In the genomic region with DNA sequence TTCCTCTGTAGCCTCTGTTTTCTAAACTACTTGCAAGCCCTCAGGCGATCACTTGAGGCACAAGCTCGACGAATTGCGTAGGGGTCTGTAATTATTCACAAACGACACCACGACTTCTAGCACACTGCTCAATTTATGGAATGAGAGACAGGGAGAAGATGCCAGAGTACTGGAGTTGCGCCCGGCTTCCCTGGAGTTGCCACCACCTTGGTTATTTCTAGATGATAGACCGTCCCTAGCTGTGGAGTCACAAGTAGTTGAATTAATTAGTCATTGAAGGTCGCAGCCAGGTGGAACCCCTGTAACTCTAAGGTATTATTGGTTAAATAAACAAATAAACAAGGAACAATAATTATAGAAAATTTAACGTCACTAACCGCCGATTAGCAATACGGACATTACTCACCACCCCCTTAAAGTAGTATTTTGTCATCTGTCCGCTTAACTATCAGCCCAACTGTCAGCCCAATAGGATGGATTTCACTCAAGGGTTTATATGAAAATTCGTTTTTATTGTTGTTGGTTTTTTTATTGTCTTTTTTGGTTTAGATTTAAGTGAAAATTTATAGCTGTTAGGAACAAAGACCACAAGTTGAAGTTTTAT, we compare ENCODE assay signal across 8 cellular contexts. TPM values are rescaled to one million over a fixed set of nuclear protein-coding genes. Genes with fewer than 3 reads are reported as not detected.
DNase-seq lines count a peak whose midpoint lies in the region; ATAC-seq lines count a peak whose summit lies in the region.

No MANE protein-coding gene starts in this region.

- peak overlapping the region; percentile 90 for H3K9ac ChIP-seq in HUES64 (ENCODE audit: low read depth, low read length)

- peaks cover 14% of the 10 kb centered on the region for H3K4me1 ChIP-seq in HUES64 (ENCODE audit: insufficient read depth, low read length)

- peak overlapping the region; percentile 100 for H3K27ac Mint-ChIP-seq in activated T-helper 17 cell treated with anti-CD3 and anti-CD28 coated beads, Interleukin-2, amount 50 U/mL, for 72 hours
- H3K27ac Mint-ChIP-seq in stimulated activated effector memory CD8-positive, alpha-beta T cell treated with anti-CD3 and anti-CD28 coated beads, Interleukin-12 subunit alpha, Interleukin-12 subunit beta, amount 100 ng/mL, for 72 hours, result peak overlapping the region; percentile 99

- peaks cover 5% of the 10 kb centered on the region for H3K9me3 Mint-ChIP-seq in activated T-helper 17 cell treated with anti-CD3 and anti-CD28 coated beads, Interleukin-2, amount 50 U/mL, for 72 hours
- peaks cover 8% of the 10 kb centered on the region for H3K9me3 Mint-ChIP-seq in stimulated activated effector memory CD8-positive, alpha-beta T cell treated with anti-CD3 and anti-CD28 coated beads, Interleukin-12 subunit alpha, Interleukin-12 subunit beta, amount 100 ng/mL, for 72 hours

- no peaks in the 10 kb centered on the region; the same call in 1 of the 2 replicates for H3K36me3 ChIP-seq in HUES64 (ENCODE audit: insufficient read depth, low read length)

- 37% methylated on average over 16 of the region's 16 CpGs for WGBS in HUES64

- no peaks in the 10 kb centered on the region for H3K9me3 ChIP-seq in HUES64 (ENCODE audit: insufficient read depth, low read depth, low read length)

- peaks cover 13% of the 10 kb centered on the region for H3K4me1 Mint-ChIP-seq in activated T-helper 17 cell treated with anti-CD3 and anti-CD28 coated beads, Interleukin-2, amount 50 U/mL, for 72 hours
- peaks cover 42% of the 10 kb centered on the region for H3K4me1 Mint-ChIP-seq in stimulated activated effector memory CD8-positive, alpha-beta T cell treated with anti-CD3 and anti-CD28 coated beads, Interleukin-12 subunit alpha, Interleukin-12 subunit beta, amount 100 ng/mL, for 72 hours

- ATAC-seq in activated T-helper 17 cell treated with anti-CD3 and anti-CD28 coated beads, Interleukin-2, amount 50 U/mL, for 72 hours (replicated peaks), result peak; percentile 1
- no peak for ATAC-seq in stimulated activated effector memory CD8-positive, alpha-beta T cell treated with anti-CD3 and anti-CD28 coated beads, Interleukin-12 subunit alpha, Interleukin-12 subunit beta, amount 100 ng/mL, for 72 hours

- H3K4me3 ChIP-seq in HUES64 (ENCODE audit: low read length) (peak overlapping the region; percentile 84), iPS-11a (ENCODE audit: low read depth, low read length) (peak overlapping the region; percentile 74)

- peak overlapping the region; percentile 98; the same call in 1 of the 2 replicates for H3K27ac ChIP-seq in HUES64 (ENCODE audit: low read depth, low read length)

- H3K36me3 Mint-ChIP-seq in activated T-helper 17 cell treated with anti-CD3 and anti-CD28 coated beads, Interleukin-2, amount 50 U/mL, for 72 hours (ENCODE audit: low read depth), result peaks cover 55% of the 10 kb centered on the region
- H3K36me3 Mint-ChIP-seq in stimulated activated effector memory CD8-positive, alpha-beta T cell treated with anti-CD3 and anti-CD28 coated beads, Interleukin-12 subunit alpha, Interleukin-12 subunit beta, amount 100 ng/mL, for 72 hours, result peaks cover 41% of the 10 kb centered on the region

- DNase-seq in NCI-H187 treated with DMSO at 0.1 percent for 48 hours (lab: John Stamatoyannopoulos, UW) (peak; percentile 18), NCI-H187 (lab: John Stamatoyannopoulos, UW) (no peak), C1 segment of cervical spinal cord (lab: John Stamatoyannopoulos, UW) (no peak), AML-193 (lab: John Stamatoyannopoulos, UW) (no peak)
- DNase-seq in stimulated activated effector memory CD8-positive, alpha-beta T cell treated with anti-CD3 and anti-CD28 coated beads, Interleukin-12 subunit alpha, Interleukin-12 subunit beta, amount 100 ng/mL, for 72 hours (ENCODE audit: low spot score in 2 of 2), result no peak

- H3K27me3 ChIP-seq in HUES64 (ENCODE audit: insufficient read depth, low read length), result no peaks in the 10 kb centered on the region

- H3K27me3 Mint-ChIP-seq in activated T-helper 17 cell treated with anti-CD3 and anti-CD28 coated beads, Interleukin-2, amount 50 U/mL, for 72 hours, result no peaks in the 10 kb centered on the region

- H3K4me3 Mint-ChIP-seq in activated T-helper 17 cell treated with anti-CD3 and anti-CD28 coated beads, Interleukin-2, amount 50 U/mL, for 72 hours, result peak overlapping the region; percentile 97
- H3K4me3 Mint-ChIP-seq in stimulated activated effector memory CD8-positive, alpha-beta T cell treated with anti-CD3 and anti-CD28 coated beads, Interleukin-12 subunit alpha, Interleukin-12 subunit beta, amount 100 ng/mL, for 72 hours, result peak overlapping the region; percentile 90

RNA-seq across cellular contexts. Expression of gene AZI2, which starts 0.9 kb away (rescaled TPM):
- polyA plus RNA-seq in HUES64 (2013, experiment 1 of 2), result 46.0 TPM
- polyA plus RNA-seq in HUES64 (2013, experiment 2 of 2), result 45.5 TPM
- total RNA-seq in activated T-helper 17 cell treated with anti-CD3 and anti-CD28 coated beads, Interleukin-2, amount 50 U/mL, for 72 hours, result 10 to 100 TPM; 46.3 to 61.1 TPM

RNA-seq across cellular contexts. Expression of gene ZCWPW2, which starts 1.0 kb away (rescaled TPM):
- not detected for polyA plus RNA-seq in HUES64 (2013, experiment 1 of 2)
- polyA plus RNA-seq in HUES64 (2013, experiment 2 of 2), result 0.51 TPM
- total RNA-seq in activated T-helper 17 cell treated with anti-CD3 and anti-CD28 coated beads, Interleukin-2, amount 50 U/mL, for 72 hours, result under 1 TPM; 0.22 to 0.37 TPM
